ENCODE assay signal across 2 cellular contexts in genomic region chr16:30647274-30647571, GRCh38.
TF ChIP-seq lines count a peak whose summit lies in the region.

No MANE protein-coding gene starts in this region.

TF ChIP-seq in HEK293, 187 proteins besides CTCF, POLR2A, EP300 and RAD21:
- TF ChIP-seq ZNF366 (tag by site-specific recombination; conservative IDR thresholded peaks at IDR 0.05): peak; percentile 85; the same call in 1 of the 2 replicates
- no peak for TF ChIP-seq RBAK (tag by site-specific recombination; IDR thresholded peaks at IDR 0.05)
- TF ChIP-seq ZNF513 (tag by site-specific recombination; IDR thresholded peaks at IDR 0.05): no peak
- TF ChIP-seq GLIS2 (tag by site-specific recombination; IDR thresholded peaks at IDR 0.05): no peak
- no peak for TF ChIP-seq ZNF155 (tag by site-specific recombination; IDR thresholded peaks at IDR 0.05)
- no peak for TF ChIP-seq KLF9 (tag by site-specific recombination; IDR thresholded peaks at IDR 0.05; ENCODE audit: low read depth)

TF ChIP-seq in K562, 482 proteins besides CTCF, POLR2A, EP300 and RAD21:
- TF ChIP-seq ZNF512 (tag; IDR thresholded peaks at IDR 0.05) (peak; percentile 68), MAFF (IDR thresholded peaks at IDR 0.05; ENCODE audit: low read length) (no peak)
